In genomic region chr10:110786172-110786571, GRCh38 we compare ENCODE assay signal across 12 cellular contexts.
DNase-seq lines count a peak whose midpoint lies in the region; ATAC-seq, FAIRE-seq and TF ChIP-seq lines count a peak whose summit lies in the region.
"Had no signal": no experiment of that assay in that cellular context is flagged by ENCODE, and none has a peak within 500 bp of the region (broad histone marks: within the 10 kb centered on the region; RNA-seq: fewer than 3 reads in every experiment).

No MANE protein-coding gene starts in this region.

- intact Hi-C loops in HepG2 (cut with micrococcal nuclease; ENCODE audit: unreplicated experiment): no loop called here
- intact Hi-C loops in right lobe of liver (cut with DNase I): no loop called here
- intact Hi-C loops in PC-3 (cut with micrococcal nuclease): no loop called here

- H2AFZ ChIP-seq in HepG2 (ENCODE audit: low read length): peak overlapping the region; percentile 52
- H2AFZ ChIP-seq in PC-3 (ENCODE audit: low read length): no peak overlapping the region

- H3K27ac ChIP-seq in HepG2 (ENCODE audit: extremely low read length, insufficient read depth, low read length) (no peak overlapping the region), right lobe of liver (no peak overlapping the region), PC-3 (ENCODE audit: low read length) (no peak overlapping the region)
- H3K27ac ChIP-seq: SJSA1 had no signal

- H3K9me2 ChIP-seq in PC-3 (replicated peaks; ENCODE audit: low read length): no peaks in the 10 kb centered on the region

- H3K9me3 ChIP-seq in HepG2 (ENCODE audit: low read length) (no peaks in the 10 kb centered on the region), right lobe of liver (no peaks in the 10 kb centered on the region), PC-3 (ENCODE audit: low read length) (no peaks in the 10 kb centered on the region)
- H3K9me3 ChIP-seq: SJSA1 had no signal

- TF ChIP-seq EP300 in HepG2 (IDR thresholded peaks at IDR 0.05; ENCODE audit: low read depth in 2 of 2, low read length in 2 of 2) (no peak), HepG2 (CRISPR knock-in tag; IDR thresholded peaks at IDR 0.05; ENCODE audit: borderline replicate concordance) (no peak)

- DNase-seq in HepG2 (ENCODE audit: low spot score) (no peak), right lobe of liver (no peak), astrocyte of the hippocampus (ENCODE audit: low read depth, low spot score) (peak; percentile 39), left kidney (ENCODE audit: low read depth, low spot score) (peak; percentile 72), PC-3 (no peak)
- DNase-seq in T-helper 2 cell treated with Interferon-gamma antibody and Interleukin-4, amounts not matched to agents 5 μg/mL and 100 μg/mL, for 36 hours (ENCODE audit: low spot score): no peak
- DNase-seq: amygdala had no signal

- in situ Hi-C loops in HepG2 (cut with HindIII; ENCODE audit: extremely low pct_ligation_motif_present, low pct_unique_long_range_greater_than_20kb): no loop called here

- no peak for FAIRE-seq in HepG2 (lab: Jason Lieb, UNC)
- FAIRE-seq: endometrium, H54 had no signal

- peak overlapping the region; percentile 46 for H3K4me2 ChIP-seq in HepG2 (ENCODE audit: low read depth, low read length)
- H3K4me2 ChIP-seq in PC-3 (ENCODE audit: low read length): no peak overlapping the region

- POLR2A ChIA-PET in HepG2 (lab: Yijun Ruan, JAX): no interaction called here
- POLR2A ChIA-PET in PC-3 (lab: Charles Lee; ENCODE audit: unreplicated experiment): no interaction called here

- BruUV-seq in HepG2 (replicated peaks; lab: Mats Ljungman, UMichigan) (no TSS peak), PC-3 (replicated peaks; lab: Mats Ljungman, UMichigan) (no TSS peak)

- no peak for TF ChIP-seq RAD21 in HepG2 (CRISPR knock-in tag; IDR thresholded peaks at IDR 0.05)

- 13% methylated on average over 8 of the region's 8 CpGs for WGBS in HepG2 (ENCODE audit: low lambda C conversion rate)
- 73% methylated on average over 7 of the region's 8 CpGs for WGBS in right lobe of liver (ENCODE audit: insufficient coverage, low coverage, low lambda C conversion rate, missing lambda C conversion rate)

- TF ChIP-seq CTCF in HepG2 (CRISPR knock-in tag; IDR thresholded peaks at IDR 0.05) (no peak), right lobe of liver (IDR thresholded peaks at IDR 0.05) (no peak), PC-3 (conservative IDR thresholded peaks at IDR 0.05; ENCODE audit: low read depth, low read length) (no peak)

- peaks cover 4% of the 10 kb centered on the region for H3K36me3 Mint-ChIP-seq in T-helper 2 cell treated with Interferon-gamma antibody and Interleukin-4, amounts not matched to agents 5 μg/mL and 100 μg/mL, for 36 hours (ENCODE audit: low read depth)

- H3K27me3 ChIP-seq in HepG2 (ENCODE audit: control insufficient read depth in 1 of 2, insufficient read depth in 2 of 2, low read length in 2 of 2) (peaks cover 0 to 5% of the 10 kb centered on the region in 2 experiments; a peak in 3 of 5 replicates), right lobe of liver (no peaks in the 10 kb centered on the region), PC-3 (ENCODE audit: low read length) (no peaks in the 10 kb centered on the region)
- H3K27me3 ChIP-seq: SJSA1 had no signal

- no peak overlapping the region for H3K9ac ChIP-seq in HepG2 (ENCODE audit: insufficient read depth, low read depth, low read length)
- no peak overlapping the region for H3K9ac ChIP-seq in PC-3 (ENCODE audit: low read length)

- H3K4me3 Mint-ChIP-seq in T-helper 2 cell treated with Interferon-gamma antibody and Interleukin-4, amounts not matched to agents 5 μg/mL and 100 μg/mL, for 36 hours: no peak overlapping the region

- ATAC-seq in HepG2 (peak; percentile 58), right lobe of liver (no peak), PC-3 (no peak), HG02610 (IDR thresholded peaks at IDR 0.05; ENCODE audit: unreplicated experiment) (no peak), HG02840 (IDR thresholded peaks at IDR 0.05; ENCODE audit: low FRiP score, unreplicated experiment) (no peak)

- TF ChIP-seq POLR2A in HepG2 (IDR thresholded peaks at IDR 0.05; ENCODE audit: insufficient read depth in 1 of 2, low read depth in 2 of 2, low read length in 2 of 2) (no peak), right lobe of liver (IDR thresholded peaks at IDR 0.05) (no peak)

- H3K4me1 ChIP-seq in HepG2 (ENCODE audit: insufficient read depth, low read length) (peaks cover 18% of the 10 kb centered on the region), right lobe of liver (no peaks in the 10 kb centered on the region), PC-3 (ENCODE audit: insufficient read depth, low read length) (no peaks in the 10 kb centered on the region)

- H3K4me3 ChIP-seq in HepG2 (replicated peaks in 1 of 3; ENCODE audit: insufficient read depth in 1 of 3, low read depth in 2 of 3, low read length in 3 of 3) (peak overlapping the region in 1 of 3 experiments; percentile 12; a peak in 1 of 6 replicates), right lobe of liver (no peak overlapping the region), PC-3 (ENCODE audit: low read length) (no peak overlapping the region)
- H3K4me3 ChIP-seq: SJSA1 had no signal

- H3K79me2 ChIP-seq in HepG2 (ENCODE audit: insufficient read depth, low read length) (no peaks in the 10 kb centered on the region), PC-3 (ENCODE audit: low read length) (no peaks in the 10 kb centered on the region)

- H3K4me1 Mint-ChIP-seq in T-helper 2 cell treated with Interferon-gamma antibody and Interleukin-4, amounts not matched to agents 5 μg/mL and 100 μg/mL, for 36 hours (ENCODE audit: low read depth): peaks cover 27% of the 10 kb centered on the region

- H3K27me3 Mint-ChIP-seq in T-helper 2 cell treated with Interferon-gamma antibody and Interleukin-4, amounts not matched to agents 5 μg/mL and 100 μg/mL, for 36 hours (ENCODE audit: low read depth): no peaks in the 10 kb centered on the region

- H3F3A ChIP-seq in PC-3 (ENCODE audit: low read length, unreplicated experiment): no peaks in the 10 kb centered on the region

- peaks cover 5% of the 10 kb centered on the region for H3K9me3 Mint-ChIP-seq in T-helper 2 cell treated with Interferon-gamma antibody and Interleukin-4, amounts not matched to agents 5 μg/mL and 100 μg/mL, for 36 hours

- CTCF ChIA-PET in HepG2 (lab: Yijun Ruan, JAX; ENCODE audit: low intra/inter-chr PET ratio, low total read pairs) (no interaction called here), PC-3 (lab: Charles Lee) (no interaction called here)

- H4K20me1 ChIP-seq in HepG2 (ENCODE audit: insufficient read depth, low read length): no peaks in the 10 kb centered on the region
- no peaks in the 10 kb centered on the region for H4K20me1 ChIP-seq in PC-3 (ENCODE audit: low read length)

- no peak overlapping the region for H3K27ac Mint-ChIP-seq in T-helper 2 cell treated with Interferon-gamma antibody and Interleukin-4, amounts not matched to agents 5 μg/mL and 100 μg/mL, for 36 hours

- H3K36me3 ChIP-seq in HepG2 (replicated peaks in 1 of 2; ENCODE audit: control insufficient read depth in 1 of 2, insufficient read depth in 2 of 2, low read length in 2 of 2): no peaks in the 10 kb centered on the region
- H3K36me3 ChIP-seq in right lobe of liver: no peaks in the 10 kb centered on the region
- H3K36me3 ChIP-seq in PC-3 (ENCODE audit: low read depth, low read length): no peaks in the 10 kb centered on the region

TF ChIP-seq in HepG2, 621 proteins besides CTCF, POLR2A, EP300 and RAD21:
- TF ChIP-seq, protein P1, sequence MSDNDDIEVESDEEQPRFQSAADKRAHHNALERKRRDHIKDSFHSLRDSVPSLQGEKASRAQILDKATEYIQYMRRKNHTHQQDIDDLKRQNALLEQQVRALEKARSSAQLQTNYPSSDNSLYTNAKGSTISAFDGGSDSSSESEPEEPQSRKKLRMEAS (IDR thresholded peaks at IDR 0.05): peak; percentile 21; the same call in 1 of the 2 replicates
- TF ChIP-seq CSRNP1 (CRISPR knock-in tag; IDR thresholded peaks at IDR 0.05): 0 out of 2 replicates have a peak, but pooled peaks have one; percentile 31
- TF ChIP-seq ZNF839 (CRISPR knock-in tag; IDR thresholded peaks at IDR 0.05; ENCODE audit: borderline replicate concordance): no peak

Comparison
In these comparisons a context has a peak if more than half of its experiments do, and no peak if none do; other contexts are left out.
1. DNase-seq: peak in astrocyte of the hippocampus (single experiment) and left kidney (single experiment); none in HepG2 (single experiment), right lobe of liver (0 of 3), T-helper 2 cell treated with Interferon-gamma antibody and Interleukin-4, amounts not matched to agents 5 μg/mL and 100 μg/mL, for 36 hours (single experiment) and PC-3 (single experiment).